ENCODE assay signal across 29 cellular contexts in genomic region chr18:49332679-49333078, GRCh38.
DNase-seq lines count a peak whose midpoint lies in the region; ATAC-seq and TF ChIP-seq lines count a peak whose summit lies in the region.
"Had no signal": no experiment of that assay in that cellular context is flagged by ENCODE, and none has a peak within 500 bp of the region (broad histone marks: within the 10 kb centered on the region; RNA-seq: fewer than 3 reads in every experiment).

No MANE protein-coding gene starts in this region.

- no peaks in the 10 kb centered on the region for H3K9me3 ChIP-seq in left ventricle myocardium inferior (replicated peaks)
- H3K9me3 ChIP-seq in right cardiac atrium (ENCODE audit: control insufficient read depth, low read length) = no peaks in the 10 kb centered on the region
- H3K9me3 ChIP-seq: A549, BE2C, BLaER1, Caco-2 had no signal

- H3K4me3 ChIP-seq in left ventricle myocardium inferior (no peak overlapping the region), right cardiac atrium (ENCODE audit: low read length) (no peak overlapping the region)
- H3K4me3 ChIP-seq: A549; BLaER1; BLaER1 treated with 17β-estradiol and CSF1 and Interleukin-3, amounts not matched to agents 10 nM and 100 nM had no signal

- H3K27ac ChIP-seq in left ventricle myocardium inferior (replicated peaks) = no peak overlapping the region
- H3K27ac ChIP-seq in right cardiac atrium (ENCODE audit: low read length) = no peak overlapping the region
- H3K27ac ChIP-seq: 22Rv1; A549; BLaER1; BLaER1 treated with 17β-estradiol and CSF1 and Interleukin-3, amounts not matched to agents 10 nM and 100 nM; C4-2B had no signal

- intact Hi-C loops in left cardiac atrium (cut with DNase I) (no loop called here), left ventricle myocardium inferior (cut with micrococcal nuclease) (no loop called here), right cardiac atrium (cut with DNase I) (no loop called here), Right ventricle myocardium superior (cut with DNase I) (no loop called here)

- peak; percentile 53 to 83 for ATAC-seq in left cardiac atrium
- ATAC-seq in right cardiac atrium = peak; percentile 56 to 74
- ATAC-seq in Right ventricle myocardium superior (ENCODE audit: poor library complexity) = no peak
- ATAC-seq: A549; CD8-positive, alpha-beta T cell had no signal

- DNase-seq in left cardiac atrium (no peak), left ventricle myocardium inferior (no peak), right cardiac atrium (peak in 1 of 3 donors; percentile 29), Right ventricle myocardium superior (no peak)
- DNase-seq: 8988T; ACHN; AML-193; BE2C; C1 segment of cervical spinal cord; Caco-2; Calu3; CD4-positive, alpha-beta memory T cell; CD4-positive, alpha-beta T cell; CD4-positive, CD25-positive, alpha-beta regulatory T cell; CD8-positive, alpha-beta memory T cell; CD8-positive, alpha-beta T cell; COR-L47; DMS 273 treated with DMSO at 0.1 percent for 48 hours; DMS153; DMS53; DMS79; DMS79 treated with DMSO at 0.1 percent for 48 hours; DND-41; EL had no signal

- H3K4me1 ChIP-seq in left ventricle myocardium inferior (no peaks in the 10 kb centered on the region), right cardiac atrium (ENCODE audit: control insufficient read depth, insufficient read depth, low read length) (no peaks in the 10 kb centered on the region)
- H3K4me1 ChIP-seq: A549; BE2C; BLaER1; BLaER1 treated with 17β-estradiol and CSF1 and Interleukin-3, amounts not matched to agents 10 nM and 100 nM; Caco-2 had no signal

- peaks cover 10% of the 10 kb centered on the region for H3K36me3 ChIP-seq in left ventricle myocardium inferior
- H3K36me3 ChIP-seq: BE2C had no signal

- no peaks in the 10 kb centered on the region for H3K27me3 ChIP-seq in left ventricle myocardium inferior (ENCODE audit: low read depth)
- no peaks in the 10 kb centered on the region for H3K27me3 ChIP-seq in right cardiac atrium (ENCODE audit: control insufficient read depth, insufficient read depth)
- H3K27me3 ChIP-seq: BE2C; BLaER1; BLaER1 treated with 17β-estradiol and CSF1 and Interleukin-3, amounts not matched to agents 10 nM and 100 nM had no signal

- WGBS in right cardiac atrium = 70% methylated on average over 3 of the region's 3 CpGs

- TF ChIP-seq CTCF in left ventricle myocardium inferior (IDR thresholded peaks at IDR 0.05; ENCODE audit: borderline replicate concordance) = no peak
